11 cellular contexts compared by ENCODE assay signal in genomic region chr20:53941680-53942079, GRCh38.
A peak's percentile ranks its signal among the peaks of the same experiment; 100 is the strongest.
DNase-seq lines count a peak whose midpoint lies in the region; ATAC-seq, FAIRE-seq and TF ChIP-seq lines count a peak whose summit lies in the region.
"Had no signal": no experiment of that assay in that cellular context is flagged by ENCODE, and none has a peak within 500 bp of the region (broad histone marks: within the 10 kb centered on the region; RNA-seq: fewer than 3 reads in every experiment).

No MANE protein-coding gene starts in this region.

- POLR2A ChIA-PET in A549 (lab: Yijun Ruan, JAX), result interaction anchor here (0.6 to 1.0 kb wide), 2 partner anchors 348 to 357 kb away, joined by 3 to 5 read pairs; partner anchors contain the start of gene ZNF217

- peak overlapping the region; percentile 83 to 99 (median 98) for H3K27ac Mint-ChIP-seq in H9

- H3K36me3 Mint-ChIP-seq in H9 (ENCODE audit: insufficient read depth in 1 of 3, low read depth in 3 of 3), result no peaks in the 10 kb centered on the region

- no peak overlapping the region for H2BK20ac ChIP-seq in H9 (ENCODE audit: low read depth, low read length, poor library complexity, severe bottlenecking)

- WGBS in A549 (ENCODE audit: missing lambda C conversion rate), result 92% methylated on average over 1 of the region's 1 CpG
- WGBS in H9 (ENCODE audit: extremely low coverage, insufficient read length, low lambda C conversion rate), result no CpG with 5 or more reads among the region's 1 CpG

- H2BK12ac ChIP-seq in H9 (ENCODE audit: insufficient read length, low read depth, low read length), result no peak overlapping the region

- no peak overlapping the region for H3K23ac ChIP-seq in H9 (ENCODE audit: insufficient read length, low read depth, low read length)

- no peaks in the 10 kb centered on the region for H3K27me3 ChIP-seq in H9 (ENCODE audit: insufficient read depth, low read length)
- no peaks in the 10 kb centered on the region for H3K27me3 ChIP-seq in neural cell (ENCODE audit: insufficient read depth, low read depth, low read length)

- H2AFZ ChIP-seq in H9 (ENCODE audit: low read length), result no peak overlapping the region
- no peak overlapping the region for H2AFZ ChIP-seq in neural cell (ENCODE audit: low read depth, low read length)

- H3K4me3 ChIP-seq in A549 (no peak overlapping the region), neural cell (ENCODE audit: low read length) (peak overlapping the region; percentile 63)

- no peaks in the 10 kb centered on the region for H3K23me2 ChIP-seq in H9 (ENCODE audit: insufficient read length, low read depth, low read length, poor library complexity, severe bottlenecking)

- H3K79me1 ChIP-seq in H9 (ENCODE audit: insufficient read depth, low read depth, low read length, poor library complexity, severe bottlenecking), result no peaks in the 10 kb centered on the region

- H3K9me3 ChIP-seq in A549, result no peaks in the 10 kb centered on the region
- no peaks in the 10 kb centered on the region for H3K9me3 ChIP-seq in H9 (ENCODE audit: control insufficient read depth, low read depth, low read length)
- no peaks in the 10 kb centered on the region for H3K9me3 ChIP-seq in neural cell (ENCODE audit: low read length)

- no peak overlapping the region for H4K5ac ChIP-seq in H9 (ENCODE audit: insufficient read length, low read depth, low read length)

- H3K27ac ChIP-seq in A549 (peak overlapping the region; percentile 62 to 78; a peak in 3 of 6 replicates), H9 (ENCODE audit: insufficient read length, low read depth, low read length) (peak overlapping the region; percentile 55), caudate nucleus (ENCODE audit: low read depth, low read length) (peak overlapping the region; percentile 63), neural cell (ENCODE audit: low read length) (peak overlapping the region; percentile 61)

- TF ChIP-seq CTCF in A549 (IDR thresholded peaks at IDR 0.05) (no peak), H9 (conservative IDR thresholded peaks at IDR 0.05) (no peak), neural cell (IDR thresholded peaks at IDR 0.05; ENCODE audit: poor library complexity, severe bottlenecking) (no peak)

- FAIRE-seq in A549 (lab: Jason Lieb, UNC), result no peak
- FAIRE-seq: bronchial epithelial cell had no signal

- H3K18ac ChIP-seq in H9 (ENCODE audit: insufficient read length, low read depth, low read length), result no peak overlapping the region

- no peaks in the 10 kb centered on the region for H3K79me2 ChIP-seq in H9 (ENCODE audit: insufficient read depth, low read length)
- H3K79me2 ChIP-seq in neural cell (replicated peaks; ENCODE audit: insufficient read depth, low read length), result no peaks in the 10 kb centered on the region

- H3K4me1 ChIP-seq in A549, result peaks cover 50% of the 10 kb centered on the region
- H3K4me1 ChIP-seq in H9 (ENCODE audit: insufficient read depth, low read length), result peaks cover 15% of the 10 kb centered on the region; the same call in 1 of the 2 replicates

- H3K36me3 ChIP-seq in neural cell (ENCODE audit: insufficient read depth, low read length), result no peaks in the 10 kb centered on the region

- no peak for TF ChIP-seq RAD21 in A549 (conservative IDR thresholded peaks at IDR 0.05 in 1 of 2, IDR thresholded peaks at IDR 0.05 in 1 of 2)
- TF ChIP-seq RAD21 in neural cell (conservative IDR thresholded peaks at IDR 0.05), result no peak

- TF ChIP-seq EP300 in A549 (IDR thresholded peaks at IDR 0.05) (no peak), neural cell (conservative IDR thresholded peaks at IDR 0.05; ENCODE audit: poor library complexity, severe bottlenecking) (no peak)

- H3K14ac ChIP-seq in H9 (ENCODE audit: insufficient read depth, low read length), result no peak overlapping the region

- no peak overlapping the region for H4K91ac ChIP-seq in H9 (ENCODE audit: insufficient read length, low read depth, low read length)

- H3K9ac ChIP-seq in H9 (ENCODE audit: extremely low read depth, insufficient read length, low read length) (no peak overlapping the region), neural cell (ENCODE audit: low read length) (peak overlapping the region; percentile 29)

- peaks cover 46 to 49% of the 10 kb centered on the region in 2 experiments for H3K4me1 Mint-ChIP-seq in H9

- H3K4me2 ChIP-seq in A549 (peak overlapping the region; percentile 68), H9 (ENCODE audit: insufficient read depth, insufficient read length, low read length) (no peak overlapping the region), neural cell (ENCODE audit: low read length) (no peak overlapping the region)

- H3F3A ChIP-seq in neural cell (ENCODE audit: insufficient read depth, low read length, poor library complexity, severe bottlenecking), result no peaks in the 10 kb centered on the region

- ATAC-seq in A549 (no peak), HG03565 (IDR thresholded peaks at IDR 0.05; ENCODE audit: unreplicated experiment) (no peak)
- no peak for ATAC-seq in activated CD4-positive, CD25-positive, alpha-beta regulatory T cell treated with anti-CD3 and anti-CD28 coated beads, Interleukin-2, amount 50 U/mL, for 24 hours

- no peaks in the 10 kb centered on the region for H3K27me3 Mint-ChIP-seq in H9 (ENCODE audit: low read depth)

- DNase-seq in A549 (ENCODE audit: low read depth in 1 of 2, low spot score in 1 of 2) (no peak), H9 (no peak), caudate nucleus (lab: John Stamatoyannopoulos, UW) (no peak), HK-2 (ENCODE audit: unreplicated experiment) (no peak), DMS79 (lab: John Stamatoyannopoulos, UW) (no peak)
- DNase-seq: NCI-H187 treated with DMSO at 0.1 percent for 48 hours; stimulated activated CD4-positive, alpha-beta T cell treated with anti-CD3 and anti-CD28 coated beads, Interleukin-4, amount 100 ng/mL, for 24 hours had no signal

- no peak overlapping the region for H2BK120ac ChIP-seq in H9 (ENCODE audit: low read depth, low read length, poor library complexity, severe bottlenecking)

- no peaks in the 10 kb centered on the region for H3K9me2 ChIP-seq in neural cell (ENCODE audit: insufficient read depth, low read length)

- CTCF ChIA-PET in A549 (lab: Yijun Ruan, JAX), result interaction anchor here (0.8 to 9.8 kb wide), 9 partner anchors 13 to 363 kb away, joined by 3 to 120 read pairs (median 6); partner anchors contain the start of gene BCAS1

- no peaks in the 10 kb centered on the region for H3K9me3 Mint-ChIP-seq in H9

- H4K20me1 ChIP-seq in H9 (ENCODE audit: control insufficient read depth, insufficient read depth, insufficient read length) (no peaks in the 10 kb centered on the region), neural cell (ENCODE audit: insufficient read depth) (no peaks in the 10 kb centered on the region)

- H3K56ac ChIP-seq in H9 (ENCODE audit: insufficient read length, low read depth, low read length), result no peak overlapping the region

- no peak overlapping the region for H2BK5ac ChIP-seq in H9 (ENCODE audit: insufficient read length, low read length)

- no peak overlapping the region for H3K4ac ChIP-seq in H9 (ENCODE audit: low read depth, low read length)

- no peak overlapping the region for H2AK5ac ChIP-seq in H9 (ENCODE audit: insufficient read length, low read length)

- peak overlapping the region; percentile 8 to 30; a peak in 2 of 5 replicates for H3K4me3 Mint-ChIP-seq in H9

- H4K8ac ChIP-seq in H9 (replicated peaks; ENCODE audit: insufficient read length, low read depth, low read length), result no peak overlapping the region

- TF ChIP-seq POLR2A in A549 (IDR thresholded peaks at IDR 0.05; ENCODE audit: low read length), result no peak

- no peak overlapping the region for H3T11ph ChIP-seq in H9 (ENCODE audit: low read length)

- no peak overlapping the region for H2BK15ac ChIP-seq in H9 (ENCODE audit: low read depth, low read length)

TF ChIP-seq in A549, 52 proteins besides CTCF, POLR2A, EP300 and RAD21:
- TF ChIP-seq CBX2 (IDR thresholded peaks at IDR 0.05; ENCODE audit: borderline replicate concordance, low read depth) (no peak), FOSL2 (IDR thresholded peaks at IDR 0.05) (no peak), FOSL2 (CRISPR knock-in tag; IDR thresholded peaks at IDR 0.05) (no peak), ZSCAN20 (CRISPR knock-in tag; IDR thresholded peaks at IDR 0.05) (no peak), RNF2 (IDR thresholded peaks at IDR 0.05; ENCODE audit: borderline replicate concordance, low read depth) (no peak)
- TF ChIP-seq, protein P1, sequence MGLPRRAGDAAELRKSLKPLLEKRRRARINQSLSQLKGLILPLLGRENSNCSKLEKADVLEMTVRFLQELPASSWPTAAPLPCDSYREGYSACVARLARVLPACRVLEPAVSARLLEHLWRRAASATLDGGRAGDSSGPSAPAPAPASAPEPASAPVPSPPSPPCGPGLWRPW (IDR thresholded peaks at IDR 0.05), result no peak

TF ChIP-seq in neural cell, 6 proteins besides CTCF, POLR2A, EP300 and RAD21:
- TF ChIP-seq SMC3 (conservative IDR thresholded peaks at IDR 0.05; ENCODE audit: poor library complexity) (no peak), EZH2 (IDR thresholded peaks at IDR 0.05; ENCODE audit: borderline replicate concordance, insufficient read depth, low read length, poor library complexity, severe bottlenecking) (no peak), MXI1 (conservative IDR thresholded peaks at IDR 0.05; ENCODE audit: poor library complexity, severe bottlenecking) (no peak), POLR2AphosphoS5 (IDR thresholded peaks at IDR 0.05) (no peak), TAF1 (IDR thresholded peaks at IDR 0.05; ENCODE audit: low read depth) (no peak)
- TF ChIP-seq, protein P2, sequence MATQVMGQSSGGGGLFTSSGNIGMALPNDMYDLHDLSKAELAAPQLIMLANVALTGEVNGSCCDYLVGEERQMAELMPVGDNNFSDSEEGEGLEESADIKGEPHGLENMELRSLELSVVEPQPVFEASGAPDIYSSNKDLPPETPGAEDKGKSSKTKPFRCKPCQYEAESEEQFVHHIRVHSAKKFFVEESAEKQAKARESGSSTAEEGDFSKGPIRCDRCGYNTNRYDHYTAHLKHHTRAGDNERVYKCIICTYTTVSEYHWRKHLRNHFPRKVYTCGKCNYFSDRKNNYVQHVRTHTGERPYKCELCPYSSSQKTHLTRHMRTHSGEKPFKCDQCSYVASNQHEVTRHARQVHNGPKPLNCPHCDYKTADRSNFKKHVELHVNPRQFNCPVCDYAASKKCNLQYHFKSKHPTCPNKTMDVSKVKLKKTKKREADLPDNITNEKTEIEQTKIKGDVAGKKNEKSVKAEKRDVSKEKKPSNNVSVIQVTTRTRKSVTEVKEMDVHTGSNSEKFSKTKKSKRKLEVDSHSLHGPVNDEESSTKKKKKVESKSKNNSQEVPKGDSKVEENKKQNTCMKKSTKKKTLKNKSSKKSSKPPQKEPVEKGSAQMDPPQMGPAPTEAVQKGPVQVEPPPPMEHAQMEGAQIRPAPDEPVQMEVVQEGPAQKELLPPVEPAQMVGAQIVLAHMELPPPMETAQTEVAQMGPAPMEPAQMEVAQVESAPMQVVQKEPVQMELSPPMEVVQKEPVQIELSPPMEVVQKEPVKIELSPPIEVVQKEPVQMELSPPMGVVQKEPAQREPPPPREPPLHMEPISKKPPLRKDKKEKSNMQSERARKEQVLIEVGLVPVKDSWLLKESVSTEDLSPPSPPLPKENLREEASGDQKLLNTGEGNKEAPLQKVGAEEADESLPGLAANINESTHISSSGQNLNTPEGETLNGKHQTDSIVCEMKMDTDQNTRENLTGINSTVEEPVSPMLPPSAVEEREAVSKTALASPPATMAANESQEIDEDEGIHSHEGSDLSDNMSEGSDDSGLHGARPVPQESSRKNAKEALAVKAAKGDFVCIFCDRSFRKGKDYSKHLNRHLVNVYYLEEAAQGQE (IDR thresholded peaks at IDR 0.05; ENCODE audit: borderline replicate concordance), result no peak
TF ChIP-seq in neural cell: peak in this region for 0.
